ENCODE assay signal across 12 cellular contexts in the genomic region with DNA sequence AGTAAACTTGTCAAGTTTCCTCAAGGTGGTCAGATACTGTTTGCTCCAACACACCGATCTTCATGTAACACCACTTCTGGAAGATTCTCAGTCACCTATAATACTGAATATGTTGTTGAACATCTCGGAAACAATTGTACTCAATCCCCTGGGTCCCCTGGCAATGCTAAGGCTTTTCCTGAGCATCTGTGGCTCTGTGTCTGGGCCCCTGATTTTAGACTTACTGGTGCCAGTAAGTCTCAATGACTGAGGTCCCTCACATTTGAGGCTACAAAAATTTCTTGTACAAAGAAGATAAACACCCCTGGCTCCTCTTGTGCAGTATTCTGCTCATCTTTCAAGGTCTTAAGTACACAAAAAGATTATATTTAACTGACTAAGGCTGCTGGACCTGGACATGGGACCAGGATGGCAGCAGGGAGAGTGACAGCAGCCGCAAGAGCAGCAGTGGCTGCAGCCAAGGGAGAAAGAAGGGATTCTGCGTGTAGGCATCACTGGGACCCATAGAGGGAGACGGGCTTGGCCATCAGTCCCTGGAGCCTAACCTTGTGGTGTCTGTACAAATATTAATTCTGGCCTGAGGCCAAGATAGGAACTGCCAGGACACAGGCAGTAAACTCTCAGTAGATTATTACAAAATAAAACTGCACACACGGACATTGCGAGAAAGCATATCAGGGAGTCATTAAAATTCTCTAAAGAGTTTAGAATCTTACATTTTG. TPM values are rescaled to one million over a fixed set of nuclear protein-coding genes. Genes with fewer than 3 reads are reported as not detected.
DNase-seq lines count a peak whose midpoint lies in the region; ATAC-seq and TF ChIP-seq lines count a peak whose summit lies in the region.
"Had no signal": no experiment of that assay in that cellular context is flagged by ENCODE, and none has a peak within 500 bp of the region (broad histone marks: within the 10 kb centered on the region; RNA-seq: fewer than 3 reads in every experiment).

No MANE protein-coding gene starts in this region.

- DNase-seq in EH (ENCODE audit: low read depth) (peak; percentile 52), NCI-H1092 (lab: John Stamatoyannopoulos, UW) (peak; percentile 52), SK-N-SH (peak; percentile 60), left lobe of liver (ENCODE audit: low spot score) (peak; percentile 65), left lung (no peak)
- DNase-seq in stimulated activated CD8-positive, alpha-beta memory T cell treated with anti-CD3 and anti-CD28 coated beads, Interleukin-4, amount 100 ng/mL, for 48 hours = no peak
- DNase-seq: activated T-cell treated with anti-CD3 and anti-CD28 coated beads, Interleukin-2, amount 50 U/mL, for 48 hours; NK-92 treated with Interleukin-12 subunit alpha and Interleukin-12 subunit beta, amount 100 ng/mL, for 24 hours; psoas muscle had no signal

- H4K20me1 ChIP-seq in SK-N-SH (ENCODE audit: insufficient read depth) = no peaks in the 10 kb centered on the region

- no peaks in the 10 kb centered on the region for H3K36me3 ChIP-seq in SK-N-SH (replicated peaks in 1 of 2; ENCODE audit: control insufficient read depth in 1 of 2, insufficient read depth in 2 of 2, low read length in 1 of 2)
- H3K36me3 ChIP-seq in left lung = no peaks in the 10 kb centered on the region
- H3K36me3 ChIP-seq: HAP-1 had no signal

- ATAC-seq in left lobe of liver (peak; percentile 100), HG02884 (IDR thresholded peaks at IDR 0.05; ENCODE audit: unreplicated experiment) (no peak), left lung (no peak), HG03097 (IDR thresholded peaks at IDR 0.05; ENCODE audit: low FRiP score, unreplicated experiment) (no peak)
- ATAC-seq: psoas muscle had no signal

- POLR2A ChIA-PET in SK-N-SH (lab: Yijun Ruan, JAX) = no interaction called here

- H3K9ac ChIP-seq in SK-N-SH = no peak overlapping the region

- H3F3A ChIP-seq in SK-N-SH (replicated peaks; ENCODE audit: insufficient read depth) = no peaks in the 10 kb centered on the region

- H3K4me1 ChIP-seq in SK-N-SH (ENCODE audit: control insufficient read depth in 1 of 2, insufficient read depth in 2 of 2, low read depth in 1 of 2, low read length in 1 of 2) (peaks cover 0 to 12% of the 10 kb centered on the region in 2 experiments; a peak in 2 of 4 replicates), left lung (no peaks in the 10 kb centered on the region)
- H3K4me1 ChIP-seq: HAP-1, psoas muscle had no signal

- H3K27me3 ChIP-seq in SK-N-SH (ENCODE audit: insufficient read depth) (no peaks in the 10 kb centered on the region), left lung (no peaks in the 10 kb centered on the region)

- H3K27ac ChIP-seq in SK-N-SH (ENCODE audit: low read depth in 2 of 2, low read length in 1 of 2) (peak overlapping the region in 1 of 2 experiments; percentile 78; a peak in 2 of 4 replicates), left lung (no peak overlapping the region)
- H3K27ac ChIP-seq: psoas muscle had no signal

- 50% methylated on average over 7 of the region's 7 CpGs for WGBS in SK-N-SH (ENCODE audit: low lambda C conversion rate)

- no peak overlapping the region for H2AFZ ChIP-seq in SK-N-SH (ENCODE audit: low read depth)

- peak; percentile 51 for TF ChIP-seq RAD21 in SK-N-SH (IDR thresholded peaks at IDR 0.05; ENCODE audit: low read length)

- CTCF ChIA-PET in SK-N-SH (lab: Yijun Ruan, JAX) = interaction anchor here (0.7 to 1.0 kb wide), 3 partner anchors 21 to 49 kb away, joined by 3 read pairs; no protein-coding TSS in a partner anchor

- no peak overlapping the region for H3K4me2 ChIP-seq in SK-N-SH

- no peaks in the 10 kb centered on the region for H3K9me2 ChIP-seq in SK-N-SH

- TF ChIP-seq CTCF in SK-N-SH (IDR thresholded peaks at IDR 0.05) (no peak), left lung (IDR thresholded peaks at IDR 0.05) (no peak)

- intact Hi-C loops in left lung (cut with DNase I) = no loop called here

- H3K79me2 ChIP-seq in SK-N-SH (ENCODE audit: insufficient read depth) = no peaks in the 10 kb centered on the region

- no peak overlapping the region for H3K4me3 ChIP-seq in SK-N-SH (ENCODE audit: low read depth in 2 of 2, low read length in 1 of 2)
- no peak overlapping the region for H3K4me3 ChIP-seq in left lung
- H3K4me3 ChIP-seq: HAP-1, psoas muscle had no signal

- H3K9me3 ChIP-seq in SK-N-SH = no peaks in the 10 kb centered on the region
- H3K9me3 ChIP-seq in left lung = peaks cover 0 to 2% of the 10 kb centered on the region in 2 donors
- H3K9me3 ChIP-seq: HAP-1, psoas muscle had no signal

- TF ChIP-seq EP300 in SK-N-SH (IDR thresholded peaks at IDR 0.05; ENCODE audit: borderline replicate concordance in 1 of 2, low read depth in 1 of 2, low read length in 1 of 2) = no peak

TF ChIP-seq in SK-N-SH, 30 proteins besides CTCF, POLR2A, EP300 and RAD21:
- TF ChIP-seq REST (IDR thresholded peaks at IDR 0.05; ENCODE audit: low read depth, low read length) = no peak
- no peak for TF ChIP-seq JUND (IDR thresholded peaks at IDR 0.05)
- TF ChIP-seq NFIC (IDR thresholded peaks at IDR 0.05; ENCODE audit: borderline replicate concordance) = peak; percentile 25; the same call in 1 of the 2 replicates
- peak; percentile 23; the same call in 1 of the 2 replicates for TF ChIP-seq RCOR1 (IDR thresholded peaks at IDR 0.05; ENCODE audit: low read length)
- TF ChIP-seq SMC3 (IDR thresholded peaks at IDR 0.05; ENCODE audit: low read depth, low read length) = peak; percentile 17; the same call in 1 of the 2 replicates
- TF ChIP-seq MXI1 (IDR thresholded peaks at IDR 0.05; ENCODE audit: low read depth, low read length) = peak; percentile 51; the same call in 1 of the 2 replicates
- TF ChIP-seq IRF3 (IDR thresholded peaks at IDR 0.05; ENCODE audit: low read depth, low read length) = no peak
TF ChIP-seq in SK-N-SH: peak in this region for 4.

RNA-seq across cellular contexts. Expression of gene TNPO1, which starts 49.0 kb away (rescaled TPM):
- polyA plus RNA-seq in SK-N-SH (2012; rRNA removed) = 19.9 and 27.9 TPM in 2 replicates
- polyA plus RNA-seq in SK-N-SH (2012; cell fraction: cytosol; rRNA removed) = 29.4 and 36.6 TPM in 2 replicates
- polyA plus RNA-seq in SK-N-SH (2012; cell fraction: nucleus; rRNA removed) = 11.4 and 27.7 TPM in 2 replicates
- total RNA-seq in left lobe of liver (27.2 TPM), left lung (100 to 1,000 TPM in 1 of 2 donors, 10 to 100 TPM in 1; 98.5 to 112 TPM)

Comparison
In these comparisons a context has a peak if more than half of its experiments do, and no peak if none do; other contexts are left out.
1. DNase-seq: peak in EH (single experiment), NCI-H1092 (single experiment), SK-N-SH (single experiment) and left lobe of liver (single experiment); none in left lung (0 of 2) and stimulated activated CD8-positive, alpha-beta memory T cell treated with anti-CD3 and anti-CD28 coated beads, Interleukin-4, amount 100 ng/mL, for 48 hours (single experiment).